In the genomic region with DNA sequence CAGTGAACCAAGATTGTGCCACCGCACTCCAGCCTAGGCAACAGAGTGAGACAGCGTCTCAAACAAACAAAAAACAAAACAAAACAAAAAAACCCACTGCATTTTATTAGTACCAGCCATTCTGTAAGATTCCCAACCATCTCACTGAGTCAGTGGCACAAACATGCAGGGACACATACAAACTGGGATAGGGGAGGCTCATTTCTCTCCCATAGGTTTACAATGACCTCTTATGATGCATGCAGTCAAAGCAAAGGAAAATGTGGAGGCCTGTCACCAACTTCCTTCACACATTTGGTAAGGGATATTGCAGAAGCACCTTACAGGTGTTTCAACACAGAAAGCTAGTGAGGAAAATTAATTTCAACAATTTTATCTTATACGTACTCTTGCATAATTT, we compare ENCODE assay signal across 31 cellular contexts.
"Had no signal": no experiment of that assay in that cellular context is flagged by ENCODE, and none has a peak within 500 bp of the region (broad histone marks: within the 10 kb centered on the region; RNA-seq: fewer than 3 reads in every experiment).

No MANE protein-coding gene starts in this region.

- H3K4me1 ChIP-seq: colonic mucosa had no signal

- H3K27me3 Mint-ChIP-seq: activated B cell treated with CpG ODN at 0.5 μM for 24 hours; activated CD8-positive, alpha-beta T cell treated with anti-CD3 and anti-CD28 coated beads for 36 hours; activated naive CD4-positive, alpha-beta T cell treated with anti-CD3 and anti-CD28 coated beads, Interleukin-2, amount 10 ng/mL, durations not matched to agents 7 days and 5 days; activated naive CD8-positive, alpha-beta T cell treated with anti-CD3 and anti-CD28 coated beads, Interleukin-2, amount 10 ng/mL, durations not matched to agents 7 days and 5 days; T-cell had no signal

- H3K9me3 Mint-ChIP-seq: activated B cell treated with CpG ODN at 0.5 μM for 24 hours; activated CD8-positive, alpha-beta T cell treated with anti-CD3 and anti-CD28 coated beads for 36 hours; activated naive CD4-positive, alpha-beta T cell treated with anti-CD3 and anti-CD28 coated beads, Interleukin-2, amount 10 ng/mL, durations not matched to agents 7 days and 5 days; activated naive CD4-positive, alpha-beta T cell treated with anti-CD3 and anti-CD28 coated beads, Interleukin-2, amount 50 U/mL, for 72 hours; activated naive CD8-positive, alpha-beta T cell treated with anti-CD3 and anti-CD28 coated beads, Interleukin-2, amount 10 ng/mL, durations not matched to agents 7 days and 5 days; activated T-cell treated with anti-CD3 and anti-CD28 coated beads, Interleukin-2, amount 50 U/mL, for 4 hours; T-cell; T-helper 1 cell treated with Interleukin-12 subunit alpha and Interleukin-12 subunit beta and Interleukin-4 antibody, amounts not matched to agents 30 μg/mL and 1 μg/mL, for 36 hours; T-helper 2 cell treated with Interferon-gamma antibody and Interleukin-4, amounts not matched to agents 5 μg/mL and 100 μg/mL, for 36 hours had no signal

- H3K4me3 ChIP-seq: colonic mucosa had no signal

- H3K36me3 ChIP-seq: colonic mucosa had no signal

- H3K4me3 Mint-ChIP-seq: activated B cell treated with CpG ODN at 0.5 μM for 24 hours; activated CD8-positive, alpha-beta T cell treated with anti-CD3 and anti-CD28 coated beads for 36 hours; activated naive CD4-positive, alpha-beta T cell treated with anti-CD3 and anti-CD28 coated beads, Interleukin-2, amount 10 ng/mL, durations not matched to agents 7 days and 5 days; activated naive CD8-positive, alpha-beta T cell treated with anti-CD3 and anti-CD28 coated beads, Interleukin-2, amount 10 ng/mL, durations not matched to agents 7 days and 5 days; activated T-cell treated with anti-CD3 and anti-CD28 coated beads, Interleukin-2, amount 50 U/mL, for 4 hours; T-cell; T-helper 1 cell treated with Interleukin-12 subunit alpha and Interleukin-12 subunit beta and Interleukin-4 antibody, amounts not matched to agents 30 μg/mL and 1 μg/mL, for 36 hours; T-helper 2 cell treated with Interferon-gamma antibody and Interleukin-4, amounts not matched to agents 5 μg/mL and 100 μg/mL, for 36 hours had no signal

- H3K9me3 ChIP-seq: colonic mucosa had no signal

- H3K27ac ChIP-seq: brain microvascular endothelial cell, colonic mucosa, WERI-Rb-1 had no signal

- H3K27me3 ChIP-seq: brain microvascular endothelial cell, colonic mucosa had no signal

- DNase-seq: activated B cell treated with CpG ODN at 0.5 μM for 24 hours; activated CD4-positive, alpha-beta T cell treated with anti-CD3 and anti-CD28 coated beads for 48 hours; activated CD4-positive, alpha-beta T cell treated with anti-CD3 and anti-CD28 coated beads, Interleukin-2, amount 50 U/mL, for 1 hour; activated CD4-positive, alpha-beta T cell treated with anti-CD3 and anti-CD28 coated beads, Interleukin-2, amount 50 U/mL, for 48 hours; activated CD8-positive, alpha-beta memory T cell treated with anti-CD3 and anti-CD28 coated beads for 24 hours; activated CD8-positive, alpha-beta T cell treated with anti-CD3 and anti-CD28 coated beads for 36 hours; activated gamma-delta T cell; activated naive CD4-positive, alpha-beta T cell; activated naive CD4-positive, alpha-beta T cell treated with anti-CD3 and anti-CD28 coated beads, Interleukin-2, amount 10 ng/mL, durations not matched to agents 7 days and 5 days; activated naive CD8-positive, alpha-beta T cell treated with anti-CD3 and anti-CD28 coated beads, Interleukin-2, amount 10 ng/mL, durations not matched to agents 7 days and 5 days; activated T-cell treated with anti-CD3 and anti-CD28 coated beads, Interleukin-2, amount 50 U/mL, for 4 hours; amniotic stem cell; anterior cingulate cortex; brain microvascular endothelial cell; central memory CD4-positive, alpha-beta T cell; cerebellar nuclear complex; colonic mucosa; effector CD8-positive, alpha-beta T cell; foreskin fibroblast; head of caudate nucleus; T-cell; T1000; WERI-Rb-1 had no signal

- H3K27ac Mint-ChIP-seq: activated B cell treated with CpG ODN at 0.5 μM for 24 hours; activated CD8-positive, alpha-beta T cell treated with anti-CD3 and anti-CD28 coated beads for 36 hours; activated naive CD4-positive, alpha-beta T cell treated with anti-CD3 and anti-CD28 coated beads, Interleukin-2, amount 10 ng/mL, durations not matched to agents 7 days and 5 days; activated naive CD8-positive, alpha-beta T cell treated with anti-CD3 and anti-CD28 coated beads, Interleukin-2, amount 10 ng/mL, durations not matched to agents 7 days and 5 days; T-cell; T-helper 1 cell treated with Interleukin-12 subunit alpha and Interleukin-12 subunit beta and Interleukin-4 antibody, amounts not matched to agents 30 μg/mL and 1 μg/mL, for 36 hours; T-helper 2 cell treated with Interferon-gamma antibody and Interleukin-4, amounts not matched to agents 5 μg/mL and 100 μg/mL, for 36 hours had no signal

- ATAC-seq: activated CD8-positive, alpha-beta T cell treated with anti-CD3 and anti-CD28 coated beads for 36 hours; activated T-cell treated with anti-CD3 and anti-CD28 coated beads, Interleukin-2, amount 50 U/mL, for 4 hours; esophagus mucosa; T-cell had no signal

- FAIRE-seq: astrocyte, endometrium, endothelial cell of umbilical vein, frontal cortex had no signal
